Comparison of ENCODE assay signal across 28 cellular contexts in genomic region chr5:84253946-84254345, GRCh38.
"Had no signal": no experiment of that assay in that cellular context is flagged by ENCODE, and none has a peak within 500 bp of the region (broad histone marks: within the 10 kb centered on the region; RNA-seq: fewer than 3 reads in every experiment).

No MANE protein-coding gene starts in this region.

- H3K27me3 Mint-ChIP-seq: activated CD8-positive, alpha-beta T cell treated with anti-CD3 and anti-CD28 coated beads for 36 hours; activated naive CD8-positive, alpha-beta T cell; activated T-helper 17 cell treated with anti-CD3 and anti-CD28 coated beads, Interleukin-2, amount 50 U/mL, for 72 hours; dendritic cell treated with granulocyte-macrophage colony-stimulating factor and Interleukin-4, amounts not matched to agents 40 ng/mL and 50 ng/mL, for 4 days had no signal

- H3K4me1 ChIP-seq: body of pancreas, heart left ventricle had no signal

- H3K27ac Mint-ChIP-seq: activated CD8-positive, alpha-beta T cell treated with anti-CD3 and anti-CD28 coated beads for 36 hours; activated naive CD8-positive, alpha-beta T cell; activated T-helper 17 cell treated with anti-CD3 and anti-CD28 coated beads, Interleukin-2, amount 50 U/mL, for 72 hours; dendritic cell treated with granulocyte-macrophage colony-stimulating factor and Interleukin-4, amounts not matched to agents 40 ng/mL and 50 ng/mL, for 4 days; endodermal cell had no signal

- H3K36me3 Mint-ChIP-seq: activated naive CD8-positive, alpha-beta T cell; WTC11 had no signal

- ATAC-seq: activated CD8-positive, alpha-beta T cell treated with anti-CD3 and anti-CD28 coated beads for 36 hours; activated T-cell treated with anti-CD3 and anti-CD28 coated beads, Interleukin-2, amount 50 U/mL, for 4 hours; activated T-helper 17 cell treated with anti-CD3 and anti-CD28 coated beads, Interleukin-2, amount 50 U/mL, for 72 hours; body of pancreas; esophagus mucosa; heart left ventricle; WTC11 had no signal

- H3K4me1 Mint-ChIP-seq: activated T-helper 17 cell treated with anti-CD3 and anti-CD28 coated beads, Interleukin-2, amount 50 U/mL, for 72 hours had no signal

- H3K4me3 ChIP-seq: body of pancreas, coronary artery, dorsolateral prefrontal cortex, heart left ventricle had no signal

- H3K9me3 ChIP-seq: body of pancreas, heart left ventricle had no signal

- H3K4me3 Mint-ChIP-seq: activated CD8-positive, alpha-beta T cell treated with anti-CD3 and anti-CD28 coated beads for 36 hours; activated naive CD8-positive, alpha-beta T cell; activated T-cell treated with anti-CD3 and anti-CD28 coated beads, Interleukin-2, amount 50 U/mL, for 4 hours; activated T-helper 17 cell treated with anti-CD3 and anti-CD28 coated beads, Interleukin-2, amount 50 U/mL, for 72 hours; dendritic cell treated with granulocyte-macrophage colony-stimulating factor and Interleukin-4, amounts not matched to agents 40 ng/mL and 50 ng/mL, for 4 days; endodermal cell; WTC11 had no signal

- H3K9me3 Mint-ChIP-seq: activated T-cell treated with anti-CD3 and anti-CD28 coated beads, Interleukin-2, amount 50 U/mL, for 4 hours; activated T-helper 17 cell treated with anti-CD3 and anti-CD28 coated beads, Interleukin-2, amount 50 U/mL, for 72 hours; dendritic cell treated with granulocyte-macrophage colony-stimulating factor and Interleukin-4, amounts not matched to agents 40 ng/mL and 50 ng/mL, for 4 days; endodermal cell; WTC11 had no signal

- H3K27me3 ChIP-seq: body of pancreas, dorsolateral prefrontal cortex, heart left ventricle had no signal

- H3K36me3 ChIP-seq: heart left ventricle had no signal

- H3K27ac ChIP-seq: body of pancreas, coronary artery, heart left ventricle, VCaP had no signal

- DNase-seq: activated CD4-positive, alpha-beta T cell treated with anti-CD3 and anti-CD28 coated beads for 48 hours; activated CD4-positive, alpha-beta T cell treated with anti-CD3 and anti-CD28 coated beads, Interleukin-2, amount 50 U/mL, for 1 hour; activated CD4-positive, alpha-beta T cell treated with anti-CD3 and anti-CD28 coated beads, Interleukin-2, amount 50 U/mL, for 48 hours; activated CD8-positive, alpha-beta memory T cell treated with anti-CD3 and anti-CD28 coated beads for 24 hours; activated CD8-positive, alpha-beta T cell treated with anti-CD3 and anti-CD28 coated beads for 36 hours; activated effector memory CD4-positive, alpha-beta T cell treated with Interleukin-2 at 50 U/mL for 16 hours; activated gamma-delta T cell treated with Interleukin-2 at 50 U/mL for 16 hours; activated naive CD4-positive, alpha-beta T cell treated with anti-CD3 and anti-CD28 coated beads, Interleukin-2, amount 50 U/mL, for 16 hours; activated naive CD4-positive, alpha-beta T cell treated with Interleukin-2 at 50 U/mL for 16 hours; activated T-cell treated with anti-CD3 and anti-CD28 coated beads, Interleukin-2, amount 50 U/mL, for 4 hours; amniotic stem cell; anterior cingulate cortex; body of pancreas; caudate nucleus; cerebellar nuclear complex; dorsolateral prefrontal cortex; effector memory CD4-positive, alpha-beta T cell; endodermal cell; foreskin fibroblast; heart left ventricle; T-helper 2 cell had no signal
